ENCODE assay signal across 1 cellular context in the genomic region with DNA sequence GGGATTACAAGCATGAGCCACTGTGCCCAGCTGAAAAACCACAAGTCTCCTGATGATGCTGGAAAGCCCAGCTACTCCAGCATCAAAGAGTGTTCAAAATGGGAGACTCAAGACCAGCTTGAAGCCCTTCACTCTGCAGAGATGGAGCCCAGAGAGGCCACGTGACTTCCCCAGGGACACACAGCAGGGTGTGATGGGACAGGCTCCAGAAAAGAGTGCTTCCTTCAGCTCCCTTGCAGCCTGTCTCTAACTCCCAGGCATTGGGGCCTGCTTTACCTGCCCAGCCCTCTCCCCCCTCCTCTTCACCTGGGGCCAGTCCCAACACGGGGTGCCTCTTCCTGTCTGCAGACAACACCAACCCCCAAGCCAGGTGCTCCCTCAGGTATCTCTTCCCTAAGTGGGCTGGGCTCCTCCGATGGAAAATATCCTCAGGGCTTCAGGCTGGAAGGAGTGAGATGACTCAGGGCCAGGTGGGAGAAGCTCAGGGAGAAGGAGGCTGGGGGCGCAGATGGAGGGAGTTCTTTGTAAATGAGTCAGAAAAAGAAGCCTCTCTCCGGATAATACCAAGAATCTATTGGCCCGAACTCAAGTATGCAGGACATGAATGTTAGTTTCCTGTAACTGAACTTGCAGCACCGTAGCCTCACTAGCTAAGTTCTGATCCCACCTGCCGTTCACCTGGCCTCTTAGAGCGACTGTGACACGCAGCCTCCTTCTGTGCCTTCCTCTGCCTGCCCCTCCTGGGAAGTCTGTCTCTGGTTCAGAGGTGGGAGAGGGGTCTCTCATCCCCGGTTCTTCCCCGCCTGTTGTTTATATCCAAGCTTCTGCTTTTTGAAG.
TF ChIP-seq lines count a peak whose summit lies in the region.

No MANE protein-coding gene starts in this region.

TF ChIP-seq in IMR-90, 13 proteins besides CTCF, POLR2A, EP300 and RAD21 (continued from another document):
- TF ChIP-seq MAFK (IDR thresholded peaks at IDR 0.05; ENCODE audit: low read depth, low read length) (no peak), FOS (IDR thresholded peaks at IDR 0.05; ENCODE audit: low read depth, low read length) (peak; percentile 76), MAZ (IDR thresholded peaks at IDR 0.05; ENCODE audit: borderline replicate concordance, low read depth, low read length) (peak; percentile 100), RFX5 (IDR thresholded peaks at IDR 0.05; ENCODE audit: low read depth, low read length) (no peak)
